Comparison of ENCODE assay signal across 8 cellular contexts in the genomic region with DNA sequence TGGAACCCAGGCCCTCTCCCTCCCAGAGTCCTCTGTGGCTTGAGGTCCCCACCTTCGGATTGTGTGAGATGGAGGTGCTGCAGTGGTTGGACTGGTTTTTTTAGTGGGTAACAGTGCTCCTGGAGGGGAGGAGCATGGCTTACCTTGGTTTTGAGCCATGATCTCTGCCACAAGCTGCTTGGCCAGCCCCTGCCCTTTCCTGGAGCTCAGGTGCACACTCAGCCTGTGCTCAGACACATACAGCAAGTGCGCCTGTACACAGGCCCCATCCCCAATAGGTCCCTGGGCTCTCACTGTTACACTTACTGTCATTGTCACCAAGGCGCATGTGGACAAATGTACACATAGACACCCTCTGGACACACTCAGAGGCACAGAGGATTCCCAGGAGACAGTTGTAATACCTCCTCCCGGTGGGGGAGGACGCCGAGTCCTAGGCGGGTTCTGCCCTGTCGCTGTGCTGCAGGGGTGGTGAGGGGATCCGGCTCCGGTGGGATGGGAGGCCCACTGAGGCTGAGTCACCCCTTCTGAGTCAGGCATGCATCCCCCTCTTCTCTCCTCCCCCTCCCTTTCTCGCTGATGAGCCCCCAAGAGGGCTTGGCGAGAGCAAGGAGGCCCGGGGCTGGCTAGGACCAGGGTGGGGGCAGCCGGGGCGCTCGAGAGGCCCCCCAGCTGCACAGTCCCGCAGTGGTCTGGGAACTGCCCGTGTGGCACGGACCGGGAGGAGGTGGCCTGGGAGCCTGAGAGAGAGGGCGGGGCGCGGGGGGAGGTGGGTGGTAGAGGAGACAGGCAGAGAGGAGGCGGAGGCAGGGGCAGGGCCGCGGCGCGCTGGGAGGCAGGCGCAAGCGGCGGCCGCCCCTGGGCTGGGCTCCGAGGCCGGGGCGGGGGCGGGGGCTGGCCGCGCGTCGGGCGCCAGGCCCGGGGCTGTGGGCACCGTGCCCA. TPM values are rescaled to one million over a fixed set of nuclear protein-coding genes. Genes with fewer than 3 reads are reported as not detected.
DNase-seq lines count a peak whose midpoint lies in the region; ATAC-seq, FAIRE-seq and TF ChIP-seq lines count a peak whose summit lies in the region.

No MANE protein-coding gene starts in this region.

- no peak overlapping the region for H3K4ac ChIP-seq in trophoblast cell (ENCODE audit: low read depth, low read length)

- H4K91ac ChIP-seq in trophoblast cell (ENCODE audit: low read depth, low read length): no peak overlapping the region

- H3K4me1 ChIP-seq in Panc1 (ENCODE audit: control insufficient read depth, insufficient read depth, low read length) (no peaks in the 10 kb centered on the region; the same call in none of the 2 replicates), astrocyte (ENCODE audit: insufficient read depth, low read length) (peaks cover 6% of the 10 kb centered on the region), right atrium auricular region (peaks cover 0 to 45% of the 10 kb centered on the region in 2 donors), trophoblast cell (ENCODE audit: control insufficient read depth in 1 of 2, insufficient read depth in 2 of 2, low read length in 2 of 2) (peaks cover 7 to 8% of the 10 kb centered on the region in 2 experiments)

- H3K36me3 Mint-ChIP-seq in HFFc6 (ENCODE audit: low read depth) (no peaks in the 10 kb centered on the region), astrocyte (ENCODE audit: low read depth, unreplicated experiment) (no peaks in the 10 kb centered on the region)

- no peak for TF ChIP-seq CTCF in HFFc6 (IDR thresholded peaks at IDR 0.05)
- TF ChIP-seq CTCF in Panc1 (IDR thresholded peaks at IDR 0.05): no peak
- TF ChIP-seq CTCF in astrocyte (IDR thresholded peaks at IDR 0.05; ENCODE audit: insufficient read depth, low read depth, low read length): no peak
- TF ChIP-seq CTCF in right atrium auricular region (IDR thresholded peaks at IDR 0.05): no peak

- H4K12ac ChIP-seq in trophoblast cell (ENCODE audit: low read depth, low read length): no peak overlapping the region

- no peak overlapping the region for H2BK12ac ChIP-seq in trophoblast cell (ENCODE audit: low read length)

- no peak overlapping the region for H3K27ac ChIP-seq in Panc1 (ENCODE audit: low read length)
- peak overlapping the region; percentile 7 for H3K27ac ChIP-seq in astrocyte (ENCODE audit: low read depth, low read length)
- H3K27ac ChIP-seq in right atrium auricular region: peak overlapping the region; percentile 75 to 80
- no peak overlapping the region for H3K27ac ChIP-seq in trophoblast cell (ENCODE audit: low read depth, low read length)

- H3K23ac ChIP-seq in trophoblast cell (ENCODE audit: low read length): no peak overlapping the region

- no peak overlapping the region for H4K8ac ChIP-seq in trophoblast cell (ENCODE audit: low read depth, low read length)

- no peak overlapping the region for H2BK120ac ChIP-seq in trophoblast cell (ENCODE audit: insufficient read depth, low read length, poor library complexity)

- H3K4me3 Mint-ChIP-seq in HFFc6 (peak overlapping the region; percentile 61), astrocyte (ENCODE audit: unreplicated experiment) (peak overlapping the region; percentile 62)

- H4K20me1 ChIP-seq in astrocyte (ENCODE audit: insufficient read depth, low read length): peaks cover 39% of the 10 kb centered on the region

- H3K18ac ChIP-seq in trophoblast cell (ENCODE audit: low read length): no peak overlapping the region

- no peak overlapping the region for H2AK5ac ChIP-seq in trophoblast cell (ENCODE audit: low read length)

- no TSS peak for BruUV-seq in Panc1 (replicated peaks; lab: Mats Ljungman, UMichigan)

- H3K79me2 ChIP-seq in astrocyte (ENCODE audit: insufficient read depth, low read length) (no peaks in the 10 kb centered on the region), trophoblast cell (ENCODE audit: control insufficient read depth, insufficient read depth, low read length, poor library complexity) (no peaks in the 10 kb centered on the region)

- H2BK5ac ChIP-seq in trophoblast cell (ENCODE audit: low read depth, low read length, poor library complexity): no peak overlapping the region

- H3K4me2 ChIP-seq in astrocyte (ENCODE audit: low read length) (peak overlapping the region; percentile 88), trophoblast cell (ENCODE audit: low read length) (peak overlapping the region; percentile 78)

- H3K36me3 ChIP-seq in Panc1 (ENCODE audit: control insufficient read depth, insufficient read depth, low read length): no peaks in the 10 kb centered on the region
- no peaks in the 10 kb centered on the region for H3K36me3 ChIP-seq in astrocyte (ENCODE audit: insufficient read depth, low read length)
- H3K36me3 ChIP-seq in right atrium auricular region: no peaks in the 10 kb centered on the region
- H3K36me3 ChIP-seq in trophoblast cell (ENCODE audit: control insufficient read depth in 1 of 2, insufficient read depth in 2 of 2, low read length in 2 of 2): no peaks in the 10 kb centered on the region

- peak; percentile 91 for DNase-seq in AG08395 (ENCODE audit: low spot score)
- peak; percentile 54 for DNase-seq in HFFc6
- DNase-seq in Panc1 (ENCODE audit: low read depth, low spot score): no peak
- DNase-seq in astrocyte (ENCODE audit: low read depth): peak; percentile 51
- DNase-seq in right atrium auricular region (ENCODE audit: low spot score): peak; percentile 77
- peak in 1 of 2 donors; percentile 29 for DNase-seq in trophoblast cell

- peak overlapping the region; percentile 90 for H2AFZ ChIP-seq in astrocyte (ENCODE audit: low read depth, low read length)
- H2AFZ ChIP-seq in trophoblast cell (ENCODE audit: insufficient read depth, low read length, poor library complexity): peak overlapping the region; percentile 26

- no peaks in the 10 kb centered on the region for H3K79me1 ChIP-seq in trophoblast cell (ENCODE audit: low read length)

- H3K4me3 ChIP-seq in Panc1 (ENCODE audit: low read depth in 2 of 2, low read length in 2 of 2) (peak overlapping the region; percentile 40 to 55), astrocyte (ENCODE audit: insufficient read depth, low read depth, low read length) (peak overlapping the region; percentile 62), right atrium auricular region (peak overlapping the region; percentile 49 to 65), trophoblast cell (ENCODE audit: low read depth, low read length) (peak overlapping the region; percentile 72)

- H3K9me3 Mint-ChIP-seq in HFFc6 (no peaks in the 10 kb centered on the region), astrocyte (ENCODE audit: unreplicated experiment) (no peaks in the 10 kb centered on the region)

- in situ Hi-C loops in Panc1 (cut with HindIII; ENCODE audit: low pct_unique_long_range_greater_than_20kb, low sequenced_read_pairs): no loop called here

- H3K4me1 Mint-ChIP-seq in HFFc6 (ENCODE audit: low read depth) (peaks cover 19% of the 10 kb centered on the region; the same call in 1 of the 2 replicates), astrocyte (ENCODE audit: low read depth, unreplicated experiment) (peaks cover 6% of the 10 kb centered on the region)

- H3K9me3 ChIP-seq in Panc1 (ENCODE audit: control insufficient read depth, insufficient read depth, low read depth, low read length) (no peaks in the 10 kb centered on the region), astrocyte (ENCODE audit: insufficient read depth, low read depth, low read length) (no peaks in the 10 kb centered on the region), right atrium auricular region (no peaks in the 10 kb centered on the region), trophoblast cell (ENCODE audit: insufficient read depth, low read depth, low read length) (peaks cover 4% of the 10 kb centered on the region)

- H3K14ac ChIP-seq in trophoblast cell (ENCODE audit: low read length): no peak overlapping the region

- H3K27ac Mint-ChIP-seq in HFFc6 (no peak overlapping the region), astrocyte (ENCODE audit: unreplicated experiment) (no peak overlapping the region)

- intact Hi-C loops in Panc1 (cut with micrococcal nuclease; ENCODE audit: unreplicated experiment): no loop called here

- peak; percentile 88 for ATAC-seq in Panc1
- ATAC-seq in GM19023 (IDR thresholded peaks at IDR 0.05; ENCODE audit: unreplicated experiment): no peak
- no peak for ATAC-seq in HG02852 (IDR thresholded peaks at IDR 0.05; ENCODE audit: unreplicated experiment)

- no CpG with 5 or more reads among the region's 43 CpGs for WGBS in trophoblast cell (ENCODE audit: extremely low coverage, insufficient coverage, insufficient read length)

- CTCF ChIA-PET in Panc1 (lab: Charles Lee): no interaction called here

- peaks cover 12% of the 10 kb centered on the region for H3K27me3 Mint-ChIP-seq in HFFc6 (ENCODE audit: insufficient read depth)
- H3K27me3 Mint-ChIP-seq in astrocyte (ENCODE audit: low read depth, unreplicated experiment): peaks cover 15% of the 10 kb centered on the region

- peak overlapping the region; percentile 73 for H3K9ac ChIP-seq in astrocyte (ENCODE audit: low read length)
- no peak overlapping the region for H3K9ac ChIP-seq in trophoblast cell (ENCODE audit: low read length)

- POLR2A ChIA-PET in Panc1 (lab: Charles Lee): no interaction called here

- H3K27me3 ChIP-seq in Panc1 (ENCODE audit: control insufficient read depth, insufficient read depth, low read length): no peaks in the 10 kb centered on the region
- H3K27me3 ChIP-seq in astrocyte (ENCODE audit: insufficient read depth, low read length): peaks cover 3% of the 10 kb centered on the region
- H3K27me3 ChIP-seq in right atrium auricular region: no peaks in the 10 kb centered on the region
- peaks cover 6% of the 10 kb centered on the region for H3K27me3 ChIP-seq in trophoblast cell (ENCODE audit: insufficient read depth, low read length)

- no peak for FAIRE-seq in astrocyte (lab: Jason Lieb, UNC)

RNA-seq across cellular contexts. Expression of a gene that starts 0.5 kb away (rescaled TPM):
- total RNA-seq in HFFc6 (2021; fragmentation: NEBNext Ultra II Directional; extraction: Animal tissue kit (Norgen Biotek cat#: 25700)): 10 to 100 TPM; 41.9 to 51.0 (median 43.4) TPM
- 8.6 TPM for total RNA-seq in Panc1 (2021; ENCODE audit: unreplicated experiment)
- 9.2 TPM for polyA plus RNA-seq in Panc1 (2012; ENCODE audit: insufficient read length)
- total RNA-seq in astrocyte: 35.0 and 39.4 TPM in 2 replicates
- 10 to 100 TPM; 17.5 to 18.1 TPM for total RNA-seq in right atrium auricular region
- polyA plus RNA-seq in trophoblast cell (2013): 13.2 and 13.5 TPM in 2 replicates

Comparison
In these comparisons a context has a peak if more than half of its experiments do, and no peak if none do; other contexts are left out.
1. H3K27ac ChIP-seq: peak in astrocyte (single experiment) and right atrium auricular region (2 of 2); none in Panc1 (single experiment) and trophoblast cell (single experiment).
2. Peak in every context shown above with its lines, with median percentiles within 50 percentile points of each other: H3K4me3 ChIP-seq.